Comparison of ENCODE assay signal across 21 cellular contexts in the genomic region with DNA sequence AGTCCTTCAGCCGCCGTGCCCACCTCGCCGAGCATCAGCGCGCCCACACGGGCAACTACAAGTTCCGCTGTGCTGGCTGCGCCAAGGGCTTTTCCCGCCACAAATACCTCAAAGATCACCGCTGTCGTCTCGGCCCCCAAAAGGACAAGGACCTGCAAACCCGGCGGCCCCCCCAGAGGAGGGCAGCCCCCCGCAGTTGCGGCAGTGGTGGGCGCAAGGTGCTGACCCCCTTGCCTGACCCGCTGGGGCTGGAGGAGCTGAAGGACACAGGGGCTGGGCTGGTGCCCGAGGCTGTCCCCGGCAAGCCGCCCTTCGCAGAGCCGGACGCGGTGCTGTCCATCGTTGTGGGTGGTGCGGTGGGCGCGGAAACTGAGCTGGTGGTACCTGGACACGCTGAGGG.
"Had no signal": no experiment of that assay in that cellular context is flagged by ENCODE, and none has a peak within 500 bp of the region (broad histone marks: within the 10 kb centered on the region; RNA-seq: fewer than 3 reads in every experiment).

No MANE protein-coding gene starts in this region.

- H3K4me3 Mint-ChIP-seq: activated CD8-positive, alpha-beta T cell treated with anti-CD3 and anti-CD28 coated beads, Interleukin-2, amount 10 ng/mL, durations not matched to agents 7 days and 5 days; activated naive CD4-positive, alpha-beta T cell treated with anti-CD3 and anti-CD28 coated beads, Interleukin-2, amount 10 ng/mL, durations not matched to agents 7 days and 5 days; activated naive CD8-positive, alpha-beta T cell treated with anti-CD3 and anti-CD28 coated beads, Interleukin-2, amount 50 U/mL, for 24 hours; activated T-cell treated with anti-CD3 and anti-CD28 coated beads, Interleukin-2, amount 50 U/mL, for 24 hours; naive thymus-derived CD4-positive, alpha-beta T cell had no signal

- DNase-seq: activated CD4-positive, alpha-beta T cell treated with anti-CD3 and anti-CD28 coated beads for 48 hours; activated CD4-positive, CD25-positive, alpha-beta regulatory T cell; activated CD8-positive, alpha-beta T cell treated with anti-CD3 and anti-CD28 coated beads, Interleukin-2, amount 10 ng/mL, durations not matched to agents 7 days and 5 days; activated naive CD4-positive, alpha-beta T cell treated with anti-CD3 and anti-CD28 coated beads, Interleukin-2, amount 10 ng/mL, durations not matched to agents 7 days and 5 days; activated naive CD8-positive, alpha-beta T cell treated with anti-CD3 and anti-CD28 coated beads, Interleukin-2, amount 50 U/mL, for 24 hours; activated T-cell treated with anti-CD3 and anti-CD28 coated beads, Interleukin-2, amount 50 U/mL, for 24 hours; cerebellar nuclear complex; effector CD8-positive, alpha-beta T cell; heart left ventricle; naive thymus-derived CD4-positive, alpha-beta T cell; retina; stimulated activated CD4-positive, alpha-beta T cell treated with anti-CD3 and anti-CD28 coated beads, Interleukin-2, amount 100 ng/mL, for 24 hours; stimulated activated naive CD8-positive, alpha-beta T cell treated with anti-CD3 and anti-CD28 coated beads, Interleukin-15, Interleukin-2, amounts not matched to agents 100 U/mL and 50 U/mL, for 24 hours; T1000 had no signal

- H3K9me3 Mint-ChIP-seq: activated naive CD4-positive, alpha-beta T cell treated with anti-CD3 and anti-CD28 coated beads, Interleukin-2, amount 10 ng/mL, durations not matched to agents 7 days and 5 days; activated naive CD8-positive, alpha-beta T cell treated with anti-CD3 and anti-CD28 coated beads, Interleukin-2, amount 50 U/mL, for 24 hours; activated T-cell treated with anti-CD3 and anti-CD28 coated beads, Interleukin-2, amount 50 U/mL, for 24 hours had no signal

- H3K9me3 ChIP-seq: ascending aorta, breast epithelium, gastroesophageal sphincter, heart left ventricle, neutrophil, suprapubic skin had no signal

- H3K4me1 ChIP-seq: ascending aorta, parathyroid adenoma had no signal

- ATAC-seq: activated CD8-positive, alpha-beta T cell treated with anti-CD3 and anti-CD28 coated beads, Interleukin-2, amount 10 ng/mL, durations not matched to agents 7 days and 5 days; activated naive CD8-positive, alpha-beta T cell treated with anti-CD3 and anti-CD28 coated beads, Interleukin-2, amount 50 U/mL, for 24 hours; gastroesophageal sphincter; heart left ventricle; left lobe of liver; naive thymus-derived CD4-positive, alpha-beta T cell; stimulated activated naive CD8-positive, alpha-beta T cell treated with anti-CD3 and anti-CD28 coated beads, Interleukin-15, Interleukin-2, amounts not matched to agents 100 U/mL and 50 U/mL, for 24 hours had no signal

- H3K4me3 ChIP-seq: ascending aorta, breast epithelium, gastroesophageal sphincter, heart left ventricle, suprapubic skin had no signal

- H3K27ac Mint-ChIP-seq: activated CD8-positive, alpha-beta T cell treated with anti-CD3 and anti-CD28 coated beads, Interleukin-2, amount 10 ng/mL, durations not matched to agents 7 days and 5 days; activated naive CD4-positive, alpha-beta T cell treated with anti-CD3 and anti-CD28 coated beads, Interleukin-2, amount 10 ng/mL, durations not matched to agents 7 days and 5 days; activated naive CD8-positive, alpha-beta T cell treated with anti-CD3 and anti-CD28 coated beads, Interleukin-2, amount 50 U/mL, for 24 hours; activated T-cell treated with anti-CD3 and anti-CD28 coated beads, Interleukin-2, amount 50 U/mL, for 24 hours had no signal

- H3K27me3 ChIP-seq: ascending aorta, breast epithelium, gastroesophageal sphincter, heart left ventricle, neutrophil, suprapubic skin had no signal

- H3K36me3 ChIP-seq: breast epithelium had no signal

- H3K27me3 Mint-ChIP-seq: activated naive CD4-positive, alpha-beta T cell treated with anti-CD3 and anti-CD28 coated beads, Interleukin-2, amount 10 ng/mL, durations not matched to agents 7 days and 5 days; activated naive CD8-positive, alpha-beta T cell treated with anti-CD3 and anti-CD28 coated beads, Interleukin-2, amount 50 U/mL, for 24 hours; activated T-cell treated with anti-CD3 and anti-CD28 coated beads, Interleukin-2, amount 50 U/mL, for 24 hours; naive thymus-derived CD4-positive, alpha-beta T cell had no signal

- H3K27ac ChIP-seq: ascending aorta, neutrophil, parathyroid adenoma had no signal
